ENCODE assay signal across 9 cellular contexts in the genomic region with DNA sequence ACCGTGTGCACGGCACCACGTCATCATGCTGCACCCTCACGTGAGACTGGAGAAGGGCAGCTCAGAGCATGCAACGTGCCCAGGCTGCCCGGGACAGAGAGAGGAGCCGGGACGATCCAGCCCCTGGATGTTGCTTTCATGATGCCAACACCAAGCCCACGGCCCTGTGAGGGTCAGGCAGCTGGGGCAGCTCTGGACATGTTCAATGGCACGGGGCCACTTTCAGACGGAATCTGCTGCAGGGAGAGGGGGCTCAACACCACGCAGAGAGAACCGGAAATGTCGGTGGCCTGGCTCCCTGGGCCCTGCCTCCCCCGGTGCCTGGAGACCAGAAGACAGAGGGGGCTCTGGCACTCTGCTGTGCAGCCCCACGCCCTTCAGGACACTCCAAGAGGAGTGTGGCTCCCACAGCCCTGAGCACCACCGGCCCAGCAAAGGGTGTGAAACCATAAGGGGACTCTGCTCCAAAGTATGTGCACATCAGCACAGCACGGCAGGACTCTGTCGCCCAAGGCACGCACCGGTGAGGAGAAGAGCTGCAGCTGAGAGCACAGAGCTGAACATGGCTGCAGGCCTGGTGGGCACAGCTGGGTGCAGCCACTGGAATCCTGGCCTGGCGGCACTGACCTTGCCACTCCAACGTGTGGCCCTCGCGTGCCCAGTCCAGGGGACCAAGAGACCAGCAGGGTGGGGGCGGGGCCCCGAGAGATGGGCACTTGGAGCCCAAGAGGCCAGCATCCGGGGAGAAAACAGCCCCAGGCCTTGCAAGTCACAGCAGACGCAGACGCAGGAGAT.
"Had no signal": no experiment of that assay in that cellular context is flagged by ENCODE, and none has a peak within 500 bp of the region (broad histone marks: within the 10 kb centered on the region; RNA-seq: fewer than 3 reads in every experiment).

No MANE protein-coding gene starts in this region.

- ATAC-seq: activated T-cell treated with anti-CD3 and anti-CD28 coated beads, Interleukin-2, amount 50 U/mL, for 4 hours; naive thymus-derived CD8-positive, alpha-beta T cell had no signal

- H3K4me3 Mint-ChIP-seq: activated naive CD8-positive, alpha-beta T cell; activated T-cell treated with anti-CD3 and anti-CD28 coated beads, Interleukin-2, amount 50 U/mL, for 4 hours; naive thymus-derived CD8-positive, alpha-beta T cell had no signal

- H3K4me1 ChIP-seq: SJSA1, thyroid gland had no signal

- H3K4me3 ChIP-seq: SJSA1, thyroid gland had no signal

- H3K9me3 ChIP-seq: SJSA1, thyroid gland had no signal

- H3K27ac ChIP-seq: SJSA1, thyroid gland had no signal

- H3K27me3 ChIP-seq: SJSA1, thyroid gland had no signal

- H3K27ac Mint-ChIP-seq: activated naive CD8-positive, alpha-beta T cell had no signal

- DNase-seq: activated CD4-positive, alpha-beta T cell treated with anti-CD3 and anti-CD28 coated beads, Interleukin-2, amount 50 U/mL, for 4 hours; activated CD4-positive, CD25-positive, alpha-beta regulatory T cell treated with anti-CD3 and anti-CD28 coated beads, Interleukin-2, amount 50 U/mL, for 72 hours; activated effector memory CD4-positive, alpha-beta T cell treated with anti-CD3 and anti-CD28 coated beads, Interleukin-2, amount 50 U/mL, for 16 hours; activated T-cell treated with anti-CD3 and anti-CD28 coated beads, Interleukin-2, amount 50 U/mL, for 4 hours; naive thymus-derived CD8-positive, alpha-beta T cell; SW 1271; thyroid gland had no signal

- H3K36me3 ChIP-seq: SJSA1, thyroid gland had no signal

- H3K27me3 Mint-ChIP-seq: activated naive CD8-positive, alpha-beta T cell; naive thymus-derived CD8-positive, alpha-beta T cell had no signal
